Comparison of ENCODE assay signal across 12 cellular contexts in genomic region chr13:73945871-73946270, GRCh38.
DNase-seq lines count a peak whose midpoint lies in the region; ATAC-seq and TF ChIP-seq lines count a peak whose summit lies in the region.
"Had no signal": no experiment of that assay in that cellular context is flagged by ENCODE, and none has a peak within 500 bp of the region (broad histone marks: within the 10 kb centered on the region; RNA-seq: fewer than 3 reads in every experiment).

No MANE protein-coding gene starts in this region.

- CTCF ChIA-PET in naive thymus-derived CD4-positive, alpha-beta T cell (lab: Charles Lee): interaction anchor here (1.2 kb wide), 1 partner anchor 40 kb away, joined by 3 read pairs; no protein-coding TSS in a partner anchor

- ATAC-seq in naive thymus-derived CD4-positive, alpha-beta T cell: no peak
- ATAC-seq in omental fat pad (ENCODE audit: low FRiP score): no peak
- ATAC-seq in HG02981 (IDR thresholded peaks at IDR 0.05; ENCODE audit: unreplicated experiment): no peak

- H3K36me3 ChIP-seq in BE2C (no peaks in the 10 kb centered on the region), MG63 (no peaks in the 10 kb centered on the region)
- H3K36me3 ChIP-seq in naive thymus-derived CD4-positive, alpha-beta T cell (ENCODE audit: control insufficient read depth in 2 of 3, insufficient read depth in 3 of 3, low read length in 3 of 3): peaks cover 5 to 8% (median 7%) of the 10 kb centered on the region in 3 experiments

- H3K27ac Mint-ChIP-seq in naive thymus-derived CD4-positive, alpha-beta T cell: peak overlapping the region in 7 of 9 donors; percentile 15 to 88 (median 74)

- intact Hi-C loops in naive thymus-derived CD4-positive, alpha-beta T cell (cut with micrococcal nuclease): loop anchor here in 1 of 2 donors (1.0 kb wide), 1 partner anchor 13 kb away; no protein-coding TSS in a partner anchor

- DNase-seq in BE2C: peak; percentile 52
- peak; percentile 70 for DNase-seq in MG63
- peak; percentile 26 for DNase-seq in fibroblast of gingiva (ENCODE audit: low read depth)
- DNase-seq in naive thymus-derived CD4-positive, alpha-beta T cell: no peak
- DNase-seq in omental fat pad (ENCODE audit: low spot score): no peak
- no peak for DNase-seq in NCI-H1436 (lab: John Stamatoyannopoulos, UW)
- no peak for DNase-seq in germinal center (ENCODE audit: low spot score)
- DNase-seq: brain microvascular endothelial cell; NCI-H526 treated with DMSO at 0.1 percent for 48 hours; stimulated activated CD4-positive, alpha-beta T cell treated with anti-CD3 and anti-CD28 coated beads, Interleukin-4, amount 100 ng/mL, for 24 hours; SW 1271 had no signal

- H3K4me1 ChIP-seq in BE2C: peaks cover 15% of the 10 kb centered on the region
- H3K4me1 ChIP-seq in naive thymus-derived CD4-positive, alpha-beta T cell (ENCODE audit: control insufficient read depth in 2 of 2, insufficient read depth in 2 of 2, low read length in 2 of 2): peaks cover 23 to 44% of the 10 kb centered on the region in 2 donors

- H3K27me3 ChIP-seq in BE2C (no peaks in the 10 kb centered on the region), MG63 (no peaks in the 10 kb centered on the region)
- H3K27me3 ChIP-seq in naive thymus-derived CD4-positive, alpha-beta T cell (ENCODE audit: control insufficient read depth in 2 of 2, insufficient read depth in 2 of 2, low read length in 2 of 2): no peaks in the 10 kb centered on the region
- H3K27me3 ChIP-seq: brain microvascular endothelial cell had no signal

- H3K9me3 ChIP-seq in BE2C (no peaks in the 10 kb centered on the region), MG63 (no peaks in the 10 kb centered on the region)
- no peaks in the 10 kb centered on the region for H3K9me3 ChIP-seq in naive thymus-derived CD4-positive, alpha-beta T cell (ENCODE audit: control insufficient read depth in 2 of 3, low read length in 3 of 3)

- H3K4me3 ChIP-seq in BE2C (ENCODE audit: low read depth, low read length) (no peak overlapping the region), MG63 (no peak overlapping the region)
- no peak overlapping the region for H3K4me3 ChIP-seq in naive thymus-derived CD4-positive, alpha-beta T cell (ENCODE audit: low read length)

- H3K27me3 Mint-ChIP-seq in naive thymus-derived CD4-positive, alpha-beta T cell: no peaks in the 10 kb centered on the region

- H3K4me3 Mint-ChIP-seq in naive thymus-derived CD4-positive, alpha-beta T cell: peak overlapping the region in 3 of 10 donors; percentile 6 to 19 (median 7)

- peaks cover 10 to 28% (median 22%) of the 10 kb centered on the region in 5 donors for H3K36me3 Mint-ChIP-seq in naive thymus-derived CD4-positive, alpha-beta T cell

- peaks cover 0 to 4% (median 0%) of the 10 kb centered on the region in 11 donors for H3K9me3 Mint-ChIP-seq in naive thymus-derived CD4-positive, alpha-beta T cell

- POLR2A ChIA-PET in naive thymus-derived CD4-positive, alpha-beta T cell (lab: Charles Lee): interaction anchor here (0.6 kb wide), 1 partner anchor 188 kb away, joined by 3 read pairs; no protein-coding TSS in a partner anchor

- peaks cover 35 to 95% (median 82%) of the 10 kb centered on the region in 7 donors for H3K4me1 Mint-ChIP-seq in naive thymus-derived CD4-positive, alpha-beta T cell

- TF ChIP-seq CTCF in BE2C (IDR thresholded peaks at IDR 0.05; ENCODE audit: low read depth, low read length): no peak
- no peak for TF ChIP-seq CTCF in omental fat pad (IDR thresholded peaks at IDR 0.05)

- H3K27ac ChIP-seq in naive thymus-derived CD4-positive, alpha-beta T cell (ENCODE audit: low read depth, low read length): no peak overlapping the region
- H3K27ac ChIP-seq: brain microvascular endothelial cell had no signal

Comparison
In these comparisons a context has a peak if more than half of its experiments do, and no peak if none do; other contexts are left out.
1. DNase-seq: peak in BE2C (single experiment), MG63 (single experiment) and fibroblast of gingiva (single experiment); none in naive thymus-derived CD4-positive, alpha-beta T cell (0 of 9), omental fat pad (single experiment), NCI-H1436 (single experiment) and germinal center (single experiment).